In the genomic region with DNA sequence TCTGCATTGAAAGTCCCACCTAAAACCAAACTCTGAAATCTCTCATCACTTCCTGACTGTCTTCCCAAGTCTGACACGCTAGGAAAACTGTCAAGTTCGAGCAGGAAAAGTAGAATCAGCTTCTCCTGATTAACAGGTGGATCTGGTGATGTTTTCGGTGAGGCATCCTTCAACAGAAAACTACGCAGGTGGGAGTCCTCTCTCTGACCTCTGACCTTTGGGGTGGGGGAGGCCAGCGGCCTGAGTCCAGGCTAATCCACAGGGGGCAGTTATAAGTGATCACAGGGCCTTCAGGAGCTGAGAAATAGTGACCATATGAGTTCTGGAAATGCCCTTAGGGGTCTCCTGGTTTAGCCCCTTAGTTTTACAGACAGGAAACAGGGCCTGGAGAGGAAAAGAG, we compare ENCODE assay signal across 19 cellular contexts. TPM values are rescaled to one million over a fixed set of nuclear protein-coding genes. Genes with fewer than 3 reads are reported as not detected.
DNase-seq lines count a peak whose midpoint lies in the region; ATAC-seq and TF ChIP-seq lines count a peak whose summit lies in the region.
"Had no signal": no experiment of that assay in that cellular context is flagged by ENCODE, and none has a peak within 500 bp of the region (broad histone marks: within the 10 kb centered on the region; RNA-seq: fewer than 3 reads in every experiment).

No MANE protein-coding gene starts in this region.

- CTCF ChIA-PET in activated naive CD4-positive, alpha-beta T cell treated with anti-CD3 and anti-CD28 coated beads, Interleukin-2, amount 10 ng/mL, durations not matched to agents 7 days and 5 days (lab: Charles Lee): interaction anchor here (1.0 kb wide), 1 partner anchor 10 kb away, joined by 3 read pairs; no protein-coding TSS in a partner anchor

- no peak for DNase-seq in activated naive CD8-positive, alpha-beta T cell treated with anti-CD3 and anti-CD28 coated beads, Interleukin-2, amount 10 ng/mL, durations not matched to agents 7 days and 5 days
- DNase-seq in activated naive CD8-positive, alpha-beta T cell treated with anti-CD3 and anti-CD28 coated beads, Interleukin-2, amount 50 U/mL, for 24 hours: no peak
- no peak for DNase-seq in esophagus muscularis mucosa (ENCODE audit: extremely low spot score)
- DNase-seq in neuronal stem cell (ENCODE audit: low spot score): no peak
- DNase-seq in tibial artery: no peak
- DNase-seq in activated naive CD4-positive, alpha-beta T cell treated with anti-CD3 and anti-CD28 coated beads, Interleukin-2, amount 10 ng/mL, durations not matched to agents 7 days and 5 days: no peak
- DNase-seq in testis: no peak
- DNase-seq: activated CD8-positive, alpha-beta memory T cell treated with anti-CD3 and anti-CD28 coated beads, Interleukin-2, amount 50 U/mL, for 48 hours; activated gamma-delta T cell; cerebellar nuclear complex; effector CD8-positive, alpha-beta T cell; NCI-H1048; stimulated activated CD4-positive, alpha-beta T cell treated with anti-CD3 and anti-CD28 coated beads, Interleukin-15, amount 100 ng/mL, for 24 hours; T-helper 1 cell had no signal

- TF ChIP-seq EP300 in esophagus muscularis mucosa (IDR thresholded peaks at IDR 0.05): no peak

- TF ChIP-seq POLR2A in esophagus muscularis mucosa (IDR thresholded peaks at IDR 0.05; ENCODE audit: low read depth): no peak
- TF ChIP-seq POLR2A in testis (IDR thresholded peaks at IDR 0.05): no peak

- peak overlapping the region; percentile 62 for H3K18ac ChIP-seq in neuronal stem cell (ENCODE audit: low read length)

- no peaks in the 10 kb centered on the region for H3K79me1 ChIP-seq in neuronal stem cell (ENCODE audit: low read depth, low read length)

- H3K9me3 Mint-ChIP-seq in activated naive CD8-positive, alpha-beta T cell treated with anti-CD3 and anti-CD28 coated beads, Interleukin-2, amount 10 ng/mL, durations not matched to agents 7 days and 5 days: no peaks in the 10 kb centered on the region
- H3K9me3 Mint-ChIP-seq in activated naive CD8-positive, alpha-beta T cell treated with anti-CD3 and anti-CD28 coated beads, Interleukin-2, amount 50 U/mL, for 24 hours: no peaks in the 10 kb centered on the region
- no peaks in the 10 kb centered on the region for H3K9me3 Mint-ChIP-seq in activated naive CD4-positive, alpha-beta T cell treated with anti-CD3 and anti-CD28 coated beads, Interleukin-2, amount 10 ng/mL, durations not matched to agents 7 days and 5 days
- H3K9me3 Mint-ChIP-seq: natural killer cell treated with Interleukin-12 subunit alpha and Interleukin-12 subunit beta and Interleukin-15 and Interleukin-18, amount 100 ng/mL, for 72 hours had no signal

- no peaks in the 10 kb centered on the region for H3K27me3 ChIP-seq in esophagus muscularis mucosa
- no peaks in the 10 kb centered on the region for H3K27me3 ChIP-seq in neuronal stem cell (ENCODE audit: control insufficient read depth in 3 of 3, insufficient read depth in 3 of 3, low read depth in 1 of 3, low read length in 3 of 3)
- no peaks in the 10 kb centered on the region for H3K27me3 ChIP-seq in tibial artery
- no peaks in the 10 kb centered on the region for H3K27me3 ChIP-seq in testis

- H3K4me2 ChIP-seq in neuronal stem cell (ENCODE audit: insufficient read depth, low read length, poor library complexity, severe bottlenecking): no peak overlapping the region

- POLR2A ChIA-PET in activated naive CD8-positive, alpha-beta T cell treated with anti-CD3 and anti-CD28 coated beads, Interleukin-2, amount 10 ng/mL, durations not matched to agents 7 days and 5 days (lab: Charles Lee): no interaction called here

- no peaks in the 10 kb centered on the region for H3K27me3 Mint-ChIP-seq in activated naive CD8-positive, alpha-beta T cell treated with anti-CD3 and anti-CD28 coated beads, Interleukin-2, amount 10 ng/mL, durations not matched to agents 7 days and 5 days
- H3K27me3 Mint-ChIP-seq in activated naive CD8-positive, alpha-beta T cell treated with anti-CD3 and anti-CD28 coated beads, Interleukin-2, amount 50 U/mL, for 24 hours: no peaks in the 10 kb centered on the region
- no peaks in the 10 kb centered on the region for H3K27me3 Mint-ChIP-seq in activated naive CD4-positive, alpha-beta T cell treated with anti-CD3 and anti-CD28 coated beads, Interleukin-2, amount 10 ng/mL, durations not matched to agents 7 days and 5 days
- H3K27me3 Mint-ChIP-seq: natural killer cell treated with Interleukin-12 subunit alpha and Interleukin-12 subunit beta and Interleukin-15 and Interleukin-18, amount 100 ng/mL, for 72 hours had no signal

- H3K27ac ChIP-seq in esophagus muscularis mucosa (replicated peaks in 1 of 4) (peak overlapping the region; percentile 36 to 65 (median 60)), neuronal stem cell (replicated peaks; ENCODE audit: low read length) (no peak overlapping the region), tibial artery (peak overlapping the region; percentile 46 to 63), testis (peak overlapping the region in 1 of 2 donors; percentile 73)

- ATAC-seq in activated naive CD8-positive, alpha-beta T cell treated with anti-CD3 and anti-CD28 coated beads, Interleukin-2, amount 10 ng/mL, durations not matched to agents 7 days and 5 days (ENCODE audit: low read depth): no peak
- ATAC-seq in activated naive CD8-positive, alpha-beta T cell treated with anti-CD3 and anti-CD28 coated beads, Interleukin-2, amount 50 U/mL, for 24 hours: no peak
- no peak for ATAC-seq in HG03442 (IDR thresholded peaks at IDR 0.05; ENCODE audit: unreplicated experiment)
- ATAC-seq: natural killer cell treated with Interleukin-12 subunit alpha and Interleukin-12 subunit beta and Interleukin-15 and Interleukin-18, amount 100 ng/mL, for 72 hours had no signal

- H3K9me3 ChIP-seq in esophagus muscularis mucosa (no peaks in the 10 kb centered on the region), neuronal stem cell (replicated peaks in 1 of 2; ENCODE audit: control insufficient read depth in 2 of 2, insufficient read depth in 1 of 2, low read depth in 1 of 2, low read length in 2 of 2) (no peaks in the 10 kb centered on the region), tibial artery (no peaks in the 10 kb centered on the region), testis (no peaks in the 10 kb centered on the region)

- no peak overlapping the region for H3K9ac ChIP-seq in neuronal stem cell (ENCODE audit: low read depth, low read length, poor library complexity)

- peak overlapping the region; percentile 64 for H3K27ac Mint-ChIP-seq in activated naive CD8-positive, alpha-beta T cell treated with anti-CD3 and anti-CD28 coated beads, Interleukin-2, amount 10 ng/mL, durations not matched to agents 7 days and 5 days
- no peak overlapping the region for H3K27ac Mint-ChIP-seq in activated naive CD8-positive, alpha-beta T cell treated with anti-CD3 and anti-CD28 coated beads, Interleukin-2, amount 50 U/mL, for 24 hours
- H3K27ac Mint-ChIP-seq in activated naive CD4-positive, alpha-beta T cell treated with anti-CD3 and anti-CD28 coated beads, Interleukin-2, amount 10 ng/mL, durations not matched to agents 7 days and 5 days: no peak overlapping the region
- H3K27ac Mint-ChIP-seq: memory B cell; natural killer cell treated with Interleukin-12 subunit alpha and Interleukin-12 subunit beta and Interleukin-15 and Interleukin-18, amount 100 ng/mL, for 72 hours; progenitor cell of endocrine pancreas had no signal

- 76% methylated on average over 5 of the region's 5 CpGs for WGBS in esophagus muscularis mucosa
- WGBS in neuronal stem cell (ENCODE audit: extremely low coverage in 2 of 2, insufficient read length in 2 of 2, insufficient replicate concordance in 1 of 2), 2 donors: no CpG with 5 or more reads among the region's 5 CpGs
- 65 to 80% methylated on average over 4 to 5 of the region's 5 CpGs for WGBS in testis, 2 donors

- H3K4me1 Mint-ChIP-seq in activated naive CD8-positive, alpha-beta T cell treated with anti-CD3 and anti-CD28 coated beads, Interleukin-2, amount 10 ng/mL, durations not matched to agents 7 days and 5 days: peaks cover 5% of the 10 kb centered on the region
- peaks cover 2% of the 10 kb centered on the region for H3K4me1 Mint-ChIP-seq in activated naive CD8-positive, alpha-beta T cell treated with anti-CD3 and anti-CD28 coated beads, Interleukin-2, amount 50 U/mL, for 24 hours
- H3K4me1 Mint-ChIP-seq in activated naive CD4-positive, alpha-beta T cell treated with anti-CD3 and anti-CD28 coated beads, Interleukin-2, amount 10 ng/mL, durations not matched to agents 7 days and 5 days: peaks cover 10% of the 10 kb centered on the region

- no peak overlapping the region for H2BK120ac ChIP-seq in neuronal stem cell (ENCODE audit: low read depth, low read length)

- H3K14ac ChIP-seq in neuronal stem cell (ENCODE audit: low read length): no peak overlapping the region

- H3K4me3 Mint-ChIP-seq in activated naive CD8-positive, alpha-beta T cell treated with anti-CD3 and anti-CD28 coated beads, Interleukin-2, amount 10 ng/mL, durations not matched to agents 7 days and 5 days: no peak overlapping the region
- H3K4me3 Mint-ChIP-seq in activated naive CD8-positive, alpha-beta T cell treated with anti-CD3 and anti-CD28 coated beads, Interleukin-2, amount 50 U/mL, for 24 hours: no peak overlapping the region
- H3K4me3 Mint-ChIP-seq in activated naive CD4-positive, alpha-beta T cell treated with anti-CD3 and anti-CD28 coated beads, Interleukin-2, amount 10 ng/mL, durations not matched to agents 7 days and 5 days: no peak overlapping the region
- H3K4me3 Mint-ChIP-seq: memory B cell; natural killer cell treated with Interleukin-12 subunit alpha and Interleukin-12 subunit beta and Interleukin-15 and Interleukin-18, amount 100 ng/mL, for 72 hours had no signal

- no peak overlapping the region for H2BK12ac ChIP-seq in neuronal stem cell (ENCODE audit: low read length)

- peaks cover 12 to 25% (median 18%) of the 10 kb centered on the region in 4 donors for H3K4me1 ChIP-seq in esophagus muscularis mucosa
- H3K4me1 ChIP-seq in neuronal stem cell (ENCODE audit: control insufficient read depth in 2 of 2, insufficient read depth in 1 of 2, low read depth in 1 of 2, low read length in 2 of 2): peaks cover 0 to 3% of the 10 kb centered on the region in 2 donors
- H3K4me1 ChIP-seq in tibial artery: peaks cover 0 to 14% (median 4%) of the 10 kb centered on the region in 4 donors
- peaks cover 5% of the 10 kb centered on the region for H3K4me1 ChIP-seq in testis

- H2BK5ac ChIP-seq in neuronal stem cell (ENCODE audit: low read length): no peak overlapping the region

- no peak overlapping the region for H4K91ac ChIP-seq in neuronal stem cell (ENCODE audit: low read depth, low read length, poor library complexity)

- H2AFZ ChIP-seq in neuronal stem cell (ENCODE audit: low read length): no peak overlapping the region

- no peak overlapping the region for H4K8ac ChIP-seq in neuronal stem cell (ENCODE audit: low read depth, low read length)

- H3K4me3 ChIP-seq in esophagus muscularis mucosa: no peak overlapping the region
- H3K4me3 ChIP-seq in neuronal stem cell (ENCODE audit: low read length in 2 of 2): no peak overlapping the region
- no peak overlapping the region for H3K4me3 ChIP-seq in tibial artery
- H3K4me3 ChIP-seq in testis: no peak overlapping the region

- H3K23ac ChIP-seq in neuronal stem cell (ENCODE audit: low read depth, low read length, poor library complexity): no peak overlapping the region

- H3K36me3 Mint-ChIP-seq in activated naive CD8-positive, alpha-beta T cell treated with anti-CD3 and anti-CD28 coated beads, Interleukin-2, amount 10 ng/mL, durations not matched to agents 7 days and 5 days: no peaks in the 10 kb centered on the region
- no peaks in the 10 kb centered on the region for H3K36me3 Mint-ChIP-seq in activated naive CD8-positive, alpha-beta T cell treated with anti-CD3 and anti-CD28 coated beads, Interleukin-2, amount 50 U/mL, for 24 hours (ENCODE audit: low read depth)
- H3K36me3 Mint-ChIP-seq in activated naive CD4-positive, alpha-beta T cell treated with anti-CD3 and anti-CD28 coated beads, Interleukin-2, amount 10 ng/mL, durations not matched to agents 7 days and 5 days: no peaks in the 10 kb centered on the region
- H3K36me3 Mint-ChIP-seq: memory B cell; natural killer cell treated with Interleukin-12 subunit alpha and Interleukin-12 subunit beta and Interleukin-15 and Interleukin-18, amount 100 ng/mL, for 72 hours had no signal

- TF ChIP-seq CTCF in esophagus muscularis mucosa (IDR thresholded peaks at IDR 0.05): no peak
- no peak for TF ChIP-seq CTCF in tibial artery (IDR thresholded peaks at IDR 0.05)
- no peak for TF ChIP-seq CTCF in testis (IDR thresholded peaks at IDR 0.05)

- no peak overlapping the region for H2AK5ac ChIP-seq in neuronal stem cell (ENCODE audit: low read depth, low read length)

- H3K4ac ChIP-seq in neuronal stem cell (ENCODE audit: low read length): no peak overlapping the region

- intact Hi-C loops in esophagus muscularis mucosa (cut with DNase I) (no loop called here), tibial artery (cut with DNase I; ENCODE audit: low total_unique reads) (no loop called here), testis (cut with DNase I; ENCODE audit: low total_unique reads) (no loop called here)

- H2BK15ac ChIP-seq in neuronal stem cell (ENCODE audit: low read length): no peak overlapping the region

- H3K36me3 ChIP-seq in esophagus muscularis mucosa (peaks cover 0 to 21% (median 3%) of the 10 kb centered on the region in 4 donors), neuronal stem cell (replicated peaks in 1 of 2; ENCODE audit: control insufficient read depth in 2 of 2, insufficient read depth in 2 of 2, low read length in 2 of 2) (peaks cover 8 to 12% of the 10 kb centered on the region in 2 donors), tibial artery (peaks cover 0 to 3% (median 0%) of the 10 kb centered on the region in 3 donors), testis (ENCODE audit: low read depth, missing control alignments) (no peaks in the 10 kb centered on the region)

RNA-seq across cellular contexts. Expression of a gene that starts 13.4 kb away (rescaled TPM):
- total RNA-seq in activated naive CD8-positive, alpha-beta T cell treated with anti-CD3 and anti-CD28 coated beads, Interleukin-2, amount 10 ng/mL, durations not matched to agents 7 days and 5 days: under 1 TPM in 1 of 2 experiments, not detected in 1; 0.03 TPM
- not detected for total RNA-seq in esophagus muscularis mucosa
- polyA plus RNA-seq in neuronal stem cell (2013, experiment 1 of 2): 0.06 TPM
- 0.06 TPM for polyA plus RNA-seq in neuronal stem cell (2013, experiment 2 of 2)
- total RNA-seq in testis: 1 to 10 TPM; 2.8 to 6.6 TPM
- 2.6 TPM for polyA plus RNA-seq in testis (ENCODE audit: insufficient read depth, low read depth, low replicate concordance)
- total RNA-seq: progenitor cell of endocrine pancreas had no signal
- polyA plus RNA-seq: BJ had no signal
